In genomic region chr13:27034678-27035111, GRCh38 we compare ENCODE assay signal across 10 cellular contexts.
DNase-seq lines count a peak whose midpoint lies in the region; TF ChIP-seq lines count a peak whose summit lies in the region.
"Had no signal": no experiment of that assay in that cellular context is flagged by ENCODE, and none has a peak within 500 bp of the region (broad histone marks: within the 10 kb centered on the region; RNA-seq: fewer than 3 reads in every experiment).

No MANE protein-coding gene starts in this region.

- peak overlapping the region; percentile 57 for H3K4me3 Mint-ChIP-seq in T-helper 1 cell treated with Interleukin-12 subunit alpha and Interleukin-12 subunit beta and Interleukin-4 antibody, amounts not matched to agents 30 μg/mL and 1 μg/mL, for 36 hours

- no peaks in the 10 kb centered on the region for H3K4me1 Mint-ChIP-seq in T-helper 1 cell treated with Interleukin-12 subunit alpha and Interleukin-12 subunit beta and Interleukin-4 antibody, amounts not matched to agents 30 μg/mL and 1 μg/mL, for 36 hours (ENCODE audit: low read depth)

- H3K27me3 Mint-ChIP-seq in T-helper 1 cell treated with Interleukin-12 subunit alpha and Interleukin-12 subunit beta and Interleukin-4 antibody, amounts not matched to agents 30 μg/mL and 1 μg/mL, for 36 hours (ENCODE audit: low read depth) = peaks cover 41% of the 10 kb centered on the region

- H3K36me3 ChIP-seq in subcutaneous abdominal adipose tissue (ENCODE audit: control insufficient read depth in 5 of 5, insufficient read depth in 5 of 5, low read length in 5 of 5) = no peaks in the 10 kb centered on the region
- no peaks in the 10 kb centered on the region for H3K36me3 ChIP-seq in SJCRH30
- H3K36me3 ChIP-seq: adrenal gland had no signal

- DNase-seq in T-helper 1 cell (no peak), dorsolateral prefrontal cortex (peak; percentile 36 to 77 (median 66)), left kidney (ENCODE audit: low read depth, low spot score) (peak; percentile 61), DMS 273 (lab: John Stamatoyannopoulos, UW; ENCODE audit: unreplicated experiment) (no peak), NCI-H526 (lab: John Stamatoyannopoulos, UW) (no peak), SJCRH30 (no peak)

- H3K9ac ChIP-seq in subcutaneous abdominal adipose tissue (ENCODE audit: low read length in 5 of 5) = peak overlapping the region in 1 of 5 donors; percentile 35

- H3K9me3 ChIP-seq in subcutaneous abdominal adipose tissue (ENCODE audit: control insufficient read depth in 5 of 5, low read length in 5 of 5) (no peaks in the 10 kb centered on the region), SJCRH30 (replicated peaks) (no peaks in the 10 kb centered on the region)
- H3K9me3 ChIP-seq: adrenal gland had no signal

- H3K27ac ChIP-seq in dorsolateral prefrontal cortex (peak overlapping the region in 47 of 59 donors; percentile 3 to 83 (median 62)), subcutaneous abdominal adipose tissue (ENCODE audit: low read depth, low read length) (no peak overlapping the region), SJCRH30 (no peak overlapping the region)
- H3K27ac ChIP-seq: 22Rv1, adrenal gland had no signal

- H3K9me3 Mint-ChIP-seq in T-helper 1 cell treated with Interleukin-12 subunit alpha and Interleukin-12 subunit beta and Interleukin-4 antibody, amounts not matched to agents 30 μg/mL and 1 μg/mL, for 36 hours = no peaks in the 10 kb centered on the region

- H3K27me3 ChIP-seq in dorsolateral prefrontal cortex = no peaks in the 10 kb centered on the region
- peaks cover 0 to 15% (median 6%) of the 10 kb centered on the region in 5 donors for H3K27me3 ChIP-seq in subcutaneous abdominal adipose tissue (ENCODE audit: control insufficient read depth in 5 of 5, insufficient read depth in 4 of 5, low read length in 5 of 5)
- no peaks in the 10 kb centered on the region for H3K27me3 ChIP-seq in SJCRH30
- H3K27me3 ChIP-seq: adrenal gland had no signal

- peak in 3 of 56 donors; percentile 10 to 21 (median 13) for TF ChIP-seq CTCF in dorsolateral prefrontal cortex (IDR thresholded peaks at IDR 0.05 in 54 of 56, conservative IDR thresholded peaks at IDR 0.05 in 2 of 56; ENCODE audit: low read depth in 1 of 56, partially characterized antibody in 56 of 56)

- no peaks in the 10 kb centered on the region for H3K36me3 Mint-ChIP-seq in T-helper 1 cell treated with Interleukin-12 subunit alpha and Interleukin-12 subunit beta and Interleukin-4 antibody, amounts not matched to agents 30 μg/mL and 1 μg/mL, for 36 hours (ENCODE audit: low read depth)

- peaks cover 0 to 16% (median 10%) of the 10 kb centered on the region in 5 donors for H3K4me1 ChIP-seq in subcutaneous abdominal adipose tissue (ENCODE audit: control insufficient read depth in 5 of 5, insufficient read depth in 5 of 5, low read length in 5 of 5)
- peaks cover 17% of the 10 kb centered on the region for H3K4me1 ChIP-seq in SJCRH30
- H3K4me1 ChIP-seq: adrenal gland had no signal

- intact Hi-C loops in dorsolateral prefrontal cortex (cut with DNase I) = no loop called here

- H3K4me3 ChIP-seq in dorsolateral prefrontal cortex (peak overlapping the region; percentile 6 to 65 (median 46)), subcutaneous abdominal adipose tissue (ENCODE audit: low read depth in 1 of 5, low read length in 5 of 5) (peak overlapping the region in 4 of 5 donors; percentile 32 to 58 (median 44)), SJCRH30 (no peak overlapping the region)
- H3K4me3 ChIP-seq: adrenal gland had no signal

- H3K27ac Mint-ChIP-seq in T-helper 1 cell treated with Interleukin-12 subunit alpha and Interleukin-12 subunit beta and Interleukin-4 antibody, amounts not matched to agents 30 μg/mL and 1 μg/mL, for 36 hours = no peak overlapping the region

Comparison
In these comparisons a context has a peak if more than half of its experiments do, and no peak if none do; other contexts are left out.
1. DNase-seq: peak in dorsolateral prefrontal cortex (10 of 10) and left kidney (single experiment); none in T-helper 1 cell (0 of 5), DMS 273 (single experiment), NCI-H526 (0 of 2) and SJCRH30 (0 of 2).
2. H3K27ac ChIP-seq: peak in dorsolateral prefrontal cortex (47 of 59); none in subcutaneous abdominal adipose tissue (single experiment) and SJCRH30 (single experiment).